In the genomic region with DNA sequence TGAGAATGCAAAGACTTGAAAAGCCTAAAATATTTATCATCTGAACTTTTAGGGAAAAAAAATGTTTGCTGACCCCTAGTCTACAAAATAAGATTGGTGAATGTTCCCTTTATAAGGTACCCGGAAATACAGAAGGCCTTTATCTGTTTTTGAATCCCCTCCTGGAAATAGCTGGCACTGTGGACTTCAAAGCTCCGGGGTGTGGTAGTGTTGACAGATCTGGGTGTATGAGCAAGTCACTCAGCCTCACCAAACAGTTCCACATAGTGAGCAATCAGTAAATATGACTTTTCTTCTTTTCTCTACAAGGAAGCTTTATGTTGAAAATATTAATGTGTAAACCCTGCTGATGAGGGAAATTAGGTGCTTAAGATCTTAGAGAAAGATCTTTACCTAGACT, we compare ENCODE assay signal across 18 cellular contexts. TPM values are rescaled to one million over a fixed set of nuclear protein-coding genes. Genes with fewer than 3 reads are reported as not detected.
"Had no signal": no experiment of that assay in that cellular context is flagged by ENCODE, and none has a peak within 500 bp of the region (broad histone marks: within the 10 kb centered on the region; RNA-seq: fewer than 3 reads in every experiment).

No MANE protein-coding gene starts in this region.

- H3K36me3 ChIP-seq: heart left ventricle, neutrophil, right atrium auricular region, suprapubic skin, thyroid gland, uterus had no signal

- ATAC-seq: esophagus mucosa; heart left ventricle; left lobe of liver; naive thymus-derived CD8-positive, alpha-beta T cell had no signal

- H3K27me3 ChIP-seq: heart left ventricle, neutrophil, right atrium auricular region, suprapubic skin, thyroid gland, uterus had no signal

- H3K9me3 ChIP-seq: heart left ventricle, neutrophil, right atrium auricular region, suprapubic skin, thyroid gland, uterus had no signal

- DNase-seq: heart left ventricle; hypothalamus; kidney glomerular epithelial cell; mammary epithelial cell; naive thymus-derived CD8-positive, alpha-beta T cell; posterior cingulate gyrus; stimulated activated CD4-positive, alpha-beta T cell treated with anti-CD3 and anti-CD28 coated beads, Interleukin-2, amount 100 ng/mL, for 48 hours; stimulated activated naive CD4-positive, alpha-beta T cell treated with Interleukin-2 at 50 U/mL for 16 hours; thyroid gland; uterus had no signal

- H3K4me3 ChIP-seq: heart left ventricle, right atrium auricular region, smooth muscle cell, suprapubic skin, thyroid gland, uterus had no signal

- H3K4me1 ChIP-seq: heart left ventricle, right atrium auricular region, suprapubic skin, thyroid gland, uterus had no signal

- H3K27ac ChIP-seq: heart left ventricle, neutrophil, right atrium auricular region, suprapubic skin, thyroid gland, uterus had no signal

- H3K4me2 ChIP-seq: smooth muscle cell had no signal

RNA-seq across cellular contexts. Expression of gene HTR1B, which starts 29.2 kb away (rescaled TPM):
- total RNA-seq: left lobe of liver; mononuclear cell; naive thymus-derived CD8-positive, alpha-beta T cell; osteoblast; right atrium auricular region; smooth muscle cell had no signal
- polyA plus RNA-seq: naive thymus-derived CD8-positive, alpha-beta T cell had no signal
